In the genomic region with DNA sequence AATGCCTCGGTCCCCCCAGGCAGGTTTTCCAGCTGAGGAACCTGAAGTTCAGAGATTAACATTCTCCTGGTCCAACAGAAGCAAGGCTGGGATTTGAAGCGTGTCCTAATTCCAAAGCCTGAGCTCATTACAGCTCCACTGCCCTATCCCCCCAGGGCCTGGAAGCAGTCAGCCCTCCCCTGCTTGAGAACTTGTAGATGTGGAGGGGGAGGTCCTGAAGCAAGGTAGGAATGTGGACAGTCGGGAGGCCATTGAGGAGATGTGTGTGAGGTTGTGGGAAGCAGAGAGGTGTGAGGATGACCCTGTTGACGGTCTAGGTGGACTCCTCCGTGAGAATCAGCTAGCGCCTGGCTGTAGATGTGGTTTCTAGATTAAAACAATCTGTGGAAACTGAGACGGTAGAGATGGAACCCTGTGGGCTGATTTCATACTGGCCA, we compare ENCODE assay signal across 17 cellular contexts. TPM values are rescaled to one million over a fixed set of nuclear protein-coding genes. Genes with fewer than 3 reads are reported as not detected.
A peak's percentile ranks its signal among the peaks of the same experiment; 100 is the strongest.
DNase-seq lines count a peak whose midpoint lies in the region; ATAC-seq and TF ChIP-seq lines count a peak whose summit lies in the region.
"Had no signal": no experiment of that assay in that cellular context is flagged by ENCODE, and none has a peak within 500 bp of the region (broad histone marks: within the 10 kb centered on the region; RNA-seq: fewer than 3 reads in every experiment).

No MANE protein-coding gene starts in this region.

- H3K4me2 ChIP-seq in osteoblast (ENCODE audit: insufficient read depth, low read length) = peak overlapping the region; percentile 15

- peaks cover 7% of the 10 kb centered on the region for H3K4me1 ChIP-seq in adipocyte (ENCODE audit: control insufficient read depth, insufficient read depth, low read length)
- peaks cover 24% of the 10 kb centered on the region for H3K4me1 ChIP-seq in osteoblast (ENCODE audit: insufficient read depth, low read length)
- H3K4me1 ChIP-seq: tibial artery had no signal

- H3K9me3 ChIP-seq in adipocyte (ENCODE audit: control insufficient read depth, low read length) (no peaks in the 10 kb centered on the region), osteoblast (ENCODE audit: low read depth, low read length) (no peaks in the 10 kb centered on the region)
- H3K9me3 ChIP-seq: heart left ventricle, tibial artery had no signal

- H3K27ac ChIP-seq in osteoblast (ENCODE audit: low read depth, low read length) = peak overlapping the region; percentile 21
- H3K27ac ChIP-seq: epithelial cell of prostate, heart left ventricle, SK-N-MC, tibial artery had no signal

- H3K4me3 ChIP-seq in adipocyte (ENCODE audit: low read length) (no peak overlapping the region), osteoblast (ENCODE audit: insufficient read depth, low read length) (peak overlapping the region; percentile 7)
- H3K4me3 ChIP-seq: heart left ventricle, SK-N-MC, tibial artery had no signal

- no peak for TF ChIP-seq CTCF in osteoblast (IDR thresholded peaks at IDR 0.05; ENCODE audit: extremely low read depth, low read depth, low read length)

- H3K27me3 ChIP-seq in adipocyte (replicated peaks; ENCODE audit: control insufficient read depth, insufficient read depth, low read length) (no peaks in the 10 kb centered on the region), osteoblast (ENCODE audit: insufficient read depth, low read length) (no peaks in the 10 kb centered on the region)
- H3K27me3 ChIP-seq: heart left ventricle, tibial artery had no signal

- peak; percentile 97 for DNase-seq in ELF-1 (ENCODE audit: low read depth, low spot score)
- DNase-seq in NCI-H82 (lab: John Stamatoyannopoulos, UW) = peak; percentile 75
- DNase-seq in adipocyte (ENCODE audit: low read depth) = peak; percentile 41
- DNase-seq in osteoblast (ENCODE audit: insufficient read length, low spot score, missing footprints) = peak; percentile 64
- DNase-seq in NCI-H1694 treated with DMSO at 0.1 percent for 48 hours (lab: John Stamatoyannopoulos, UW) = no peak
- DNase-seq: Calu3, heart left ventricle, left ventricle myocardium superior, NCI-H1436 treated with DMSO at 0.1 percent for 48 hours, NCI-H526 treated with DMSO at 0.1 percent for 48 hours had no signal

- peaks cover 12% of the 10 kb centered on the region for H4K20me1 ChIP-seq in osteoblast (ENCODE audit: insufficient read depth, low read length)

- H3K9ac ChIP-seq in adipocyte (ENCODE audit: low read length) = no peak overlapping the region

- ATAC-seq in GM18870 (IDR thresholded peaks at IDR 0.05; ENCODE audit: unreplicated experiment) (no peak), HG03196 (IDR thresholded peaks at IDR 0.05; ENCODE audit: unreplicated experiment) (no peak), GM21529 (IDR thresholded peaks at IDR 0.05; ENCODE audit: unreplicated experiment) (no peak)
- ATAC-seq: activated CD4-positive, CD25-positive, alpha-beta regulatory T cell treated with anti-CD3 and anti-CD28 coated beads, Interleukin-2, amount 50 U/mL, for 24 hours; left ventricle myocardium superior had no signal

- peak overlapping the region; percentile 47 for H2AFZ ChIP-seq in osteoblast (ENCODE audit: low read length)

- H3K79me2 ChIP-seq in osteoblast (ENCODE audit: insufficient read depth, low read length) = peaks cover 93% of the 10 kb centered on the region

- no peaks in the 10 kb centered on the region for H3K36me3 ChIP-seq in adipocyte (ENCODE audit: control insufficient read depth, insufficient read depth, low read length, severe bottlenecking)
- peaks cover 14% of the 10 kb centered on the region for H3K36me3 ChIP-seq in osteoblast (ENCODE audit: insufficient read depth, low read length)
- H3K36me3 ChIP-seq: heart left ventricle, tibial artery had no signal

RNA-seq across cellular contexts. Expression of a gene that starts 8.1 kb away (rescaled TPM):
- 15.2 and 16.8 TPM in 2 replicates for total RNA-seq in osteoblast
